ENCODE assay signal across 8 cellular contexts in the genomic region with DNA sequence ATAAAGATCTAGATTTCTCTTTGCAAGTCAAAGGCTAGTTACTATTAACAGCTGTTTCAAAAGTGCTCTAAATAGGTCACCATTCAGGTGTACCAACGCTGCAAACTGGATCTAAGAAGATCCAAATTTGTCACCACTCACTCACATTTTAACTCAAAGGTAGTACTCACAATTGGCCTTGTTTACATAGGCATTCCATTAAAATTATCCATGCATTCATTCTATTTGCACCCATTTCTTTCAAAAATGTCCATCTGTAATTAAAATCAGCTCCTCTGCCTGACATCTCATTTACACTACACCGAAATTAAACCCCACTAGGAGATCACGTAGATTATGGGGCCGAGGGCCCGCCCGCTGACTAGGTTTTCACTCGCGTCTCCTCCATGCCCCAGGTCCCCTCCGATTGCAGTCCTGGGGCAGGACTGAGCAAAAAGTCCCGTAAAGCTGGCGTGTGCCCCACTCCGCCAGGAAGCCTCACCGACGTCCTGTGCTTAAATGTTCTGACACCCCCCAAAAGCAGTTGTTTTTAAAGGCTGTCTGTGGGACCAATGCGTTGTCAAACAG. TPM values are rescaled to one million over a fixed set of nuclear protein-coding genes. Genes with fewer than 3 reads are reported as not detected.
A peak's percentile ranks its signal among the peaks of the same experiment; 100 is the strongest.
DNase-seq lines count a peak whose midpoint lies in the region; ATAC-seq and TF ChIP-seq lines count a peak whose summit lies in the region.

No MANE protein-coding gene starts in this region.

- H3K4me1 ChIP-seq in ACC112 (ENCODE audit: control insufficient read depth, insufficient read depth, low read length, unreplicated experiment) (peaks cover 30% of the 10 kb centered on the region), Peyer's patch (peaks cover 0 to 22% (median 4%) of the 10 kb centered on the region in 4 donors), esophagus (ENCODE audit: control insufficient read depth in 2 of 2, insufficient read depth in 2 of 2, low read length in 1 of 2) (no peaks in the 10 kb centered on the region)

- no peaks in the 10 kb centered on the region for H3K36me3 Mint-ChIP-seq in progenitor cell of endocrine pancreas (ENCODE audit: insufficient read depth)

- H3K9me3 Mint-ChIP-seq in progenitor cell of endocrine pancreas (ENCODE audit: low read depth): no peaks in the 10 kb centered on the region

- peak overlapping the region; percentile 79 for H3K4me3 Mint-ChIP-seq in progenitor cell of endocrine pancreas (ENCODE audit: low read depth)

- TF ChIP-seq POLR2A in Peyer's patch (IDR thresholded peaks at IDR 0.05): no peak

- H3K4me3 ChIP-seq in ACC112 (ENCODE audit: low read depth, low read length): peak overlapping the region; percentile 99
- peak overlapping the region; percentile 91 to 100 (median 92) for H3K4me3 ChIP-seq in Peyer's patch
- H3K4me3 ChIP-seq in esophagus (ENCODE audit: low read depth in 1 of 2, low read length in 2 of 2): peak overlapping the region; percentile 64 to 83

- H3K27me3 ChIP-seq in ACC112 (ENCODE audit: insufficient read depth, low read length): no peaks in the 10 kb centered on the region
- no peaks in the 10 kb centered on the region for H3K27me3 ChIP-seq in Peyer's patch
- H3K27me3 ChIP-seq in esophagus (ENCODE audit: control insufficient read depth in 1 of 2, insufficient read depth in 2 of 2, low read length in 2 of 2): no peaks in the 10 kb centered on the region

- H3K27ac Mint-ChIP-seq in progenitor cell of endocrine pancreas: peak overlapping the region; percentile 95

- H3K27me3 Mint-ChIP-seq in progenitor cell of endocrine pancreas: no peaks in the 10 kb centered on the region

- H3K9me3 ChIP-seq in Peyer's patch: no peaks in the 10 kb centered on the region
- no peaks in the 10 kb centered on the region for H3K9me3 ChIP-seq in esophagus (ENCODE audit: control insufficient read depth in 2 of 2, insufficient read depth in 1 of 2, low read depth in 1 of 2, low read length in 1 of 2)

- peak overlapping the region; percentile 93 for H3K27ac ChIP-seq in ACC112 (ENCODE audit: low read depth, low read length)
- peak overlapping the region; percentile 82 to 100 (median 98) for H3K27ac ChIP-seq in Peyer's patch
- H3K27ac ChIP-seq in esophagus (ENCODE audit: low read depth in 2 of 2, low read length in 1 of 2): peak overlapping the region; percentile 91 to 99

- 0 to 1% methylated on average over 15 of the region's 15 CpGs for WGBS in esophagus, 2 donors

- no peaks in the 10 kb centered on the region for H3K36me3 ChIP-seq in ACC112 (ENCODE audit: insufficient read depth, low read length)
- no peaks in the 10 kb centered on the region for H3K36me3 ChIP-seq in Peyer's patch
- no peaks in the 10 kb centered on the region for H3K36me3 ChIP-seq in esophagus (ENCODE audit: control insufficient read depth in 2 of 2, insufficient read depth in 2 of 2, low read length in 1 of 2)

- DNase-seq in GM10266 (ENCODE audit: extremely low spot score) (peak; percentile 21), Peyer's patch (no peak), progenitor cell of endocrine pancreas (ENCODE audit: low spot score, unreplicated experiment) (no peak), SHP77 treated with DMSO at 0.1 percent for 48 hours (lab: John Stamatoyannopoulos, UW) (no peak), HCEC 1CT (no peak)

- H3K79me2 ChIP-seq in ACC112 (ENCODE audit: control insufficient read depth, insufficient read depth, low read length, unreplicated experiment): peaks cover 49% of the 10 kb centered on the region

- TF ChIP-seq CTCF in GM10266 (IDR thresholded peaks at IDR 0.05; ENCODE audit: control insufficient read depth, insufficient read depth, low read depth, missing control alignments) (no peak), Peyer's patch (IDR thresholded peaks at IDR 0.05) (no peak), progenitor cell of endocrine pancreas (IDR thresholded peaks at IDR 0.05; ENCODE audit: unreplicated experiment) (no peak)

- peaks cover 25% of the 10 kb centered on the region for H3K4me1 Mint-ChIP-seq in progenitor cell of endocrine pancreas (ENCODE audit: low read depth)

- H2AFZ ChIP-seq in ACC112 (ENCODE audit: low read length, unreplicated experiment): peak overlapping the region; percentile 89

- ATAC-seq in HG02885 (IDR thresholded peaks at IDR 0.05; ENCODE audit: poor library complexity, unreplicated experiment): peak; percentile 1

RNA-seq across cellular contexts. Expression of a gene that starts 1.3 kb away (rescaled TPM):
- total RNA-seq in Peyer's patch: 10 to 100 TPM; 23.0 to 30.8 (median 25.0) TPM
- polyA plus RNA-seq in esophagus: 10 to 100 TPM in 1 of 2 donors, 1 to 10 TPM in 1; 9.0 to 14.8 TPM
- total RNA-seq in progenitor cell of endocrine pancreas: 19.2 and 19.9 TPM in 2 replicates

RNA-seq across cellular contexts. Expression of a gene that starts 59.1 kb away (rescaled TPM):
- total RNA-seq in Peyer's patch: 10 to 100 TPM; 17.9 to 25.2 (median 19.9) TPM
- 10 to 100 TPM; 18.9 to 20.8 TPM for polyA plus RNA-seq in esophagus
- 22.0 and 25.9 TPM in 2 replicates for total RNA-seq in progenitor cell of endocrine pancreas
